In genomic region chr6:11367638-11368199, GRCh38 we compare ENCODE assay signal across 9 cellular contexts.
DNase-seq lines count a peak whose midpoint lies in the region; ATAC-seq, FAIRE-seq and TF ChIP-seq lines count a peak whose summit lies in the region.
"Had no signal": no experiment of that assay in that cellular context is flagged by ENCODE, and none has a peak within 500 bp of the region (broad histone marks: within the 10 kb centered on the region; RNA-seq: fewer than 3 reads in every experiment).

No MANE protein-coding gene starts in this region.

- intact Hi-C loops in esophagus squamous epithelium (cut with DNase I): no loop called here
- intact Hi-C loops in pancreas (cut with DNase I): no loop called here

- no peak for DNase-seq in GM12891 (ENCODE audit: insufficient read length, low spot score)
- DNase-seq in RPMI7951 (ENCODE audit: low read depth): peak; percentile 34
- DNase-seq in esophagus squamous epithelium (lab: John Stamatoyannopoulos, UW): no peak
- DNase-seq in pancreas: peak in 2 of 6 donors; percentile 9 to 17
- DNase-seq in RWPE1 (ENCODE audit: low spot score): no peak
- DNase-seq in OCI-M1 (lab: John Stamatoyannopoulos, UW): no peak
- DNase-seq in tibial nerve (ENCODE audit: low spot score in 2 of 2): no peak
- DNase-seq: amniotic stem cell, DMS79 treated with DMSO at 0.1 percent for 48 hours had no signal

- FAIRE-seq in GM12891 (lab: Jason Lieb, UNC) (peak; percentile 26), pancreas (lab: Jason Lieb, UNC) (no peak)

- H3K27me3 ChIP-seq in esophagus squamous epithelium (no peaks in the 10 kb centered on the region), pancreas (no peaks in the 10 kb centered on the region), tibial nerve (no peaks in the 10 kb centered on the region)

- POLR2A ChIA-PET in RWPE1 (lab: Yijun Ruan, JAX; ENCODE audit: low non-redundant PET): no interaction called here

- H3K4me3 ChIP-seq in esophagus squamous epithelium (no peak overlapping the region), pancreas (no peak overlapping the region), tibial nerve (no peak overlapping the region)

- no peaks in the 10 kb centered on the region for H3K9me3 ChIP-seq in esophagus squamous epithelium
- no peaks in the 10 kb centered on the region for H3K9me3 ChIP-seq in pancreas
- no peaks in the 10 kb centered on the region for H3K9me3 ChIP-seq in tibial nerve

- TF ChIP-seq CTCF in esophagus squamous epithelium (IDR thresholded peaks at IDR 0.05) (no peak), pancreas (IDR thresholded peaks at IDR 0.05) (no peak), RWPE1 (conservative IDR thresholded peaks at IDR 0.05; ENCODE audit: low read depth) (no peak), tibial nerve (IDR thresholded peaks at IDR 0.05) (no peak)

- CTCF ChIA-PET in RWPE1 (lab: Yijun Ruan, JAX): interaction anchor here (0.6 to 0.7 kb wide), 2 partner anchors 118 to 514 kb away, joined by 3 read pairs; no protein-coding TSS in a partner anchor

- H3K36me3 ChIP-seq in esophagus squamous epithelium (no peaks in the 10 kb centered on the region), pancreas (no peaks in the 10 kb centered on the region), tibial nerve (no peaks in the 10 kb centered on the region)

- TF ChIP-seq POLR2A in GM12891 (IDR thresholded peaks at IDR 0.05; ENCODE audit: low read depth, low read length): no peak
- TF ChIP-seq POLR2A in esophagus squamous epithelium (IDR thresholded peaks at IDR 0.05): no peak
- no peak for TF ChIP-seq POLR2A in tibial nerve (IDR thresholded peaks at IDR 0.05)

- 79 to 93% methylated on average over 3 to 5 of the region's 6 CpGs for WGBS in esophagus squamous epithelium, 2 donors
- 37 to 54% methylated on average over 6 of the region's 6 CpGs for WGBS in pancreas, 2 donors
- WGBS in tibial nerve, 2 donors: 60 to 69% methylated on average over 6 of the region's 6 CpGs

- H3K27ac ChIP-seq in esophagus squamous epithelium: peak overlapping the region; percentile 9 to 77 (median 52)
- peak overlapping the region; percentile 22 to 68 (median 55) for H3K27ac ChIP-seq in pancreas
- no peak overlapping the region for H3K27ac ChIP-seq in RWPE1
- H3K27ac ChIP-seq in tibial nerve: peak overlapping the region in 2 of 4 donors; percentile 82 to 89

- peak; percentile 69 to 84 (median 74) for ATAC-seq in pancreas

- TF ChIP-seq EP300 in tibial nerve (IDR thresholded peaks at IDR 0.05): no peak

- H3K4me1 ChIP-seq in esophagus squamous epithelium: peaks cover 7 to 50% (median 25%) of the 10 kb centered on the region in 3 donors
- H3K4me1 ChIP-seq in pancreas: peaks cover 4 to 18% (median 6%) of the 10 kb centered on the region in 3 donors
- H3K4me1 ChIP-seq in tibial nerve: peaks cover 0 to 49% (median 22%) of the 10 kb centered on the region in 4 donors

TF ChIP-seq in GM12891, 5 proteins besides CTCF, POLR2A, EP300 and RAD21:
- TF ChIP-seq SPI1 (IDR thresholded peaks at IDR 0.05; ENCODE audit: low read depth, low read length) (no peak), PAX5 (IDR thresholded peaks at IDR 0.05; ENCODE audit: insufficient read depth, low read length, severe bottlenecking) (no peak), POLR2AphosphoS5 (IDR thresholded peaks at IDR 0.05; ENCODE audit: low read depth, low read length) (no peak), POU2F2 (IDR thresholded peaks at IDR 0.05; ENCODE audit: low read depth, low read length) (no peak), TAF1 (IDR thresholded peaks at IDR 0.05; ENCODE audit: low read depth, low read length) (no peak)
